Comparison of ENCODE assay signal across 22 cellular contexts in the genomic region with DNA sequence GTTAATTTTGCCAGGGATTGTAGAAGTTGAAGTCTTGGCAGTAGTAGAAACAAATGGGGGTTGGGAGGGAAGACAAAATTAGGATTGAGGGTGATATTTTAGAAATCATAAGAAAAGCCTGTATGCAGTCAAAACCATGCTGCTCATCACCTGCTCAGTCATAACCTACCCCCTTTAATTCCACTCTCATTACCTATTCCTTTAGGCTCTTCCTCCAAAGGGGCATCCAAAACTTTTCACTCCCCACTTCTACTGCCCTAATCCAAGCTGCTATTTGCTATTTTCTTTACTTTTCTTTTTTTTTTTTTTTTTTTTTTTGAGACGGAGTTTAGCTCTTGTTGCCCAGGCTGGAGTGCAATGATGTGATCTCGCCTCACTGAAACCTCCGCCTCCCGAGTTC. TPM values are rescaled to one million over a fixed set of nuclear protein-coding genes. Genes with fewer than 3 reads are reported as not detected.
A peak's percentile ranks its signal among the peaks of the same experiment; 100 is the strongest.
DNase-seq lines count a peak whose midpoint lies in the region; ATAC-seq, FAIRE-seq and TF ChIP-seq lines count a peak whose summit lies in the region.
"Had no signal": no experiment of that assay in that cellular context is flagged by ENCODE, and none has a peak within 500 bp of the region (broad histone marks: within the 10 kb centered on the region; RNA-seq: fewer than 3 reads in every experiment).

No MANE protein-coding gene starts in this region.

- CTCF ChIA-PET in A549 (lab: Yijun Ruan, JAX) = interaction anchor here (1.4 to 7.8 kb wide), 3 partner anchors 9 to 47 kb away, joined by 4 to 75 read pairs (median 5); no protein-coding TSS in a partner anchor
- CTCF ChIA-PET in CD8-positive, alpha-beta T cell (lab: Charles Lee) = interaction anchor here (0.9 to 2.0 kb wide), 3 partner anchors 9 to 51 kb away, joined by 3 to 12 read pairs (median 12); no protein-coding TSS in a partner anchor

- no peaks in the 10 kb centered on the region for H3K9me3 ChIP-seq in A549
- no peaks in the 10 kb centered on the region for H3K9me3 ChIP-seq in CD8-positive, alpha-beta T cell (ENCODE audit: low read length)
- H3K9me3 ChIP-seq in T-helper 17 cell (ENCODE audit: control insufficient read depth, low read length, poor library complexity, severe bottlenecking) = no peaks in the 10 kb centered on the region
- no peaks in the 10 kb centered on the region for H3K9me3 ChIP-seq in endodermal cell (ENCODE audit: control insufficient read depth, low read length)
- H3K9me3 ChIP-seq: tibial artery had no signal

- TF ChIP-seq EP300 in A549 (IDR thresholded peaks at IDR 0.05) = no peak

- peaks cover 29% of the 10 kb centered on the region for H3K4me1 Mint-ChIP-seq in CD8-positive, alpha-beta T cell (ENCODE audit: low read depth)
- H3K4me1 Mint-ChIP-seq in T-helper 17 cell = peaks cover 14% of the 10 kb centered on the region
- peaks cover 4% of the 10 kb centered on the region for H3K4me1 Mint-ChIP-seq in endodermal cell

- no peak for FAIRE-seq in A549 (lab: Jason Lieb, UNC)
- FAIRE-seq: astrocyte, GM12891, RCC 7860 had no signal

- H3K4me1 ChIP-seq in A549 (no peaks in the 10 kb centered on the region), endodermal cell (ENCODE audit: control insufficient read depth, insufficient read depth, low read length) (no peaks in the 10 kb centered on the region)
- H3K4me1 ChIP-seq in CD8-positive, alpha-beta T cell (ENCODE audit: insufficient read depth, low read length) = peaks cover 22% of the 10 kb centered on the region

- no peak overlapping the region for H3K4me3 ChIP-seq in A549
- no peak overlapping the region for H3K4me3 ChIP-seq in CD8-positive, alpha-beta T cell (ENCODE audit: low read depth, low read length)
- no peak overlapping the region for H3K4me3 ChIP-seq in endodermal cell (ENCODE audit: low read length)
- H3K4me3 ChIP-seq: hepatocyte, tibial artery had no signal

- ATAC-seq in A549 = peak in 1 of 2 experiments; percentile 16; a peak in 2 of 6 replicates
- peak; percentile 19 for ATAC-seq in CD8-positive, alpha-beta T cell
- ATAC-seq in T-helper 17 cell = peak; percentile 24
- peak; percentile 8 for ATAC-seq in left colon
- ATAC-seq: stimulated activated naive CD8-positive, alpha-beta T cell treated with anti-CD3 and anti-CD28 coated beads, Interleukin-15, amount 100 ng/mL, for 72 hours had no signal

- TF ChIP-seq POLR2A in A549 (IDR thresholded peaks at IDR 0.05; ENCODE audit: low read length) = no peak

- H3K4me3 Mint-ChIP-seq in CD8-positive, alpha-beta T cell = no peak overlapping the region
- peak overlapping the region; percentile 69 for H3K4me3 Mint-ChIP-seq in T-helper 17 cell
- H3K4me3 Mint-ChIP-seq in endodermal cell = no peak overlapping the region
- H3K4me3 Mint-ChIP-seq: stimulated activated naive CD8-positive, alpha-beta T cell treated with anti-CD3 and anti-CD28 coated beads, Interleukin-15, amount 100 ng/mL, for 72 hours; T-helper 2 cell treated with Interferon-gamma antibody and Interleukin-4, amounts not matched to agents 5 μg/mL and 100 μg/mL, for 36 hours had no signal

- H3K9me3 Mint-ChIP-seq in CD8-positive, alpha-beta T cell = no peaks in the 10 kb centered on the region
- H3K9me3 Mint-ChIP-seq in endodermal cell = no peaks in the 10 kb centered on the region
- H3K9me3 Mint-ChIP-seq: CD8-positive, alpha-beta memory T cell; stimulated activated naive CD8-positive, alpha-beta T cell treated with anti-CD3 and anti-CD28 coated beads, Interleukin-15, amount 100 ng/mL, for 72 hours; T-helper 2 cell treated with Interferon-gamma antibody and Interleukin-4, amounts not matched to agents 5 μg/mL and 100 μg/mL, for 36 hours had no signal

- TF ChIP-seq CTCF in A549 (IDR thresholded peaks at IDR 0.05) (no peak), endodermal cell (conservative IDR thresholded peaks at IDR 0.05) (no peak)
- no peak for TF ChIP-seq CTCF in CD8-positive, alpha-beta T cell (IDR thresholded peaks at IDR 0.05)

- no peak overlapping the region for H3K27ac ChIP-seq in A549
- H3K27ac ChIP-seq in CD8-positive, alpha-beta T cell (ENCODE audit: low read depth, low read length) = no peak overlapping the region
- no peak overlapping the region for H3K27ac ChIP-seq in endodermal cell (ENCODE audit: low read depth, low read length)
- H3K27ac ChIP-seq: hepatocyte, tibial artery had no signal

- POLR2A ChIA-PET in A549 (lab: Yijun Ruan, JAX) = interaction anchor here (0.6 to 2.9 kb wide), 4 partner anchors 12 to 1661 kb away, joined by 3 to 18 read pairs (median 4); a partner anchor contains a TSS
- POLR2A ChIA-PET in CD8-positive, alpha-beta T cell (lab: Charles Lee) = interaction anchor here (1.6 to 3.2 kb wide), 2 partner anchors 9 kb away, joined by 9 to 13 read pairs; no protein-coding TSS in a partner anchor

- peaks cover 26% of the 10 kb centered on the region for H3K36me3 ChIP-seq in CD8-positive, alpha-beta T cell (ENCODE audit: insufficient read depth, low read length)
- H3K36me3 ChIP-seq in endodermal cell (ENCODE audit: control insufficient read depth, insufficient read depth, low read length) = peaks cover 44% of the 10 kb centered on the region

- H3K9ac ChIP-seq in endodermal cell (ENCODE audit: extremely low read depth, low read length, poor library complexity, severe bottlenecking) = no peak overlapping the region

- 97% methylated on average over 4 of the region's 4 CpGs for WGBS in A549 (ENCODE audit: missing lambda C conversion rate)
- WGBS in endodermal cell (ENCODE audit: insufficient coverage in 1 of 2, insufficient read length in 1 of 2), 2 experiments = 89 to 92% methylated on average over 4 of the region's 4 CpGs

- intact Hi-C loops in CD8-positive, alpha-beta T cell (cut with DNase I, micrococcal nuclease) = loop anchor here in 1 of 2 experiments (1.0 kb wide), 1 partner anchor 10 kb away; no protein-coding TSS in a partner anchor
- intact Hi-C loops in left colon (cut with DNase I, micrococcal nuclease) = no loop called here

- H3K27me3 Mint-ChIP-seq in CD8-positive, alpha-beta T cell (ENCODE audit: low read depth) = no peaks in the 10 kb centered on the region
- H3K27me3 Mint-ChIP-seq in T-helper 17 cell (no peaks in the 10 kb centered on the region), endodermal cell (ENCODE audit: insufficient read depth) (no peaks in the 10 kb centered on the region)
- H3K27me3 Mint-ChIP-seq: CD8-positive, alpha-beta memory T cell; stimulated activated naive CD8-positive, alpha-beta T cell treated with anti-CD3 and anti-CD28 coated beads, Interleukin-15, amount 100 ng/mL, for 72 hours had no signal

- peaks cover 47% of the 10 kb centered on the region for H3K36me3 Mint-ChIP-seq in CD8-positive, alpha-beta T cell
- H3K36me3 Mint-ChIP-seq in T-helper 17 cell (ENCODE audit: low read depth) = peaks cover 10% of the 10 kb centered on the region
- peaks cover 40% of the 10 kb centered on the region for H3K36me3 Mint-ChIP-seq in endodermal cell (ENCODE audit: low read depth)

- H3K27me3 ChIP-seq in CD8-positive, alpha-beta T cell (ENCODE audit: insufficient read depth, low read length) = no peaks in the 10 kb centered on the region
- no peaks in the 10 kb centered on the region for H3K27me3 ChIP-seq in endodermal cell (ENCODE audit: control insufficient read depth, insufficient read depth, low read length, poor library complexity, severe bottlenecking)
- H3K27me3 ChIP-seq: hepatocyte, tibial artery had no signal

- peak overlapping the region; percentile 56 for H3K27ac Mint-ChIP-seq in CD8-positive, alpha-beta T cell
- peak overlapping the region; percentile 90 for H3K27ac Mint-ChIP-seq in T-helper 17 cell
- H3K27ac Mint-ChIP-seq in endodermal cell = no peak overlapping the region
- H3K27ac Mint-ChIP-seq: stimulated activated naive CD8-positive, alpha-beta T cell treated with anti-CD3 and anti-CD28 coated beads, Interleukin-15, amount 100 ng/mL, for 72 hours; T-helper 2 cell treated with Interferon-gamma antibody and Interleukin-4, amounts not matched to agents 5 μg/mL and 100 μg/mL, for 36 hours had no signal

- DNase-seq in A549 (ENCODE audit: low read depth in 1 of 2, low spot score in 1 of 2) (no peak), T-helper 17 cell (no peak), left colon (no peak), Ammon's horn (ENCODE audit: low spot score) (no peak), DMS79 (lab: John Stamatoyannopoulos, UW) (no peak), endodermal cell (no peak), NCI-H524 treated with DMSO at 0.1 percent for 48 hours (lab: John Stamatoyannopoulos, UW) (no peak)
- no peak for DNase-seq in CD8-positive, alpha-beta T cell
- DNase-seq: CD8-positive, alpha-beta memory T cell; cerebellar nuclear complex; MM.1S; NCI-H1436; NCI-H2107; NCI-H510A; stimulated activated CD4-positive, alpha-beta T cell treated with anti-CD3 and anti-CD28 coated beads, Interleukin-2, amount 100 ng/mL, for 48 hours; stimulated activated naive CD8-positive, alpha-beta T cell treated with anti-CD3 and anti-CD28 coated beads, Interleukin-15, amount 100 ng/mL, for 72 hours; tibial artery had no signal

- TF ChIP-seq RAD21 in A549 (conservative IDR thresholded peaks at IDR 0.05 in 1 of 2, IDR thresholded peaks at IDR 0.05 in 1 of 2) = no peak

- no peak overlapping the region for H3K4me2 ChIP-seq in A549
- H3K4me2 ChIP-seq: hepatocyte had no signal

TF ChIP-seq in A549, 52 proteins besides CTCF, POLR2A, EP300 and RAD21:
- TF ChIP-seq HOXB13 (CRISPR knock-in tag; IDR thresholded peaks at IDR 0.05; ENCODE audit: low read depth) (no peak), RCOR1 (IDR thresholded peaks at IDR 0.05; ENCODE audit: low read depth, low read length) (no peak), EHMT2 (IDR thresholded peaks at IDR 0.05; ENCODE audit: low read depth) (no peak), HEYL (CRISPR knock-in tag; IDR thresholded peaks at IDR 0.05) (no peak), TFCP2L1 (CRISPR knock-in tag; IDR thresholded peaks at IDR 0.05) (0 out of 2 replicates have a peak, but pooled peaks have one; percentile 22)
TF ChIP-seq in A549: peak in this region for 1.

RNA-seq across cellular contexts. Expression of a gene that starts 11.5 kb away (rescaled TPM):
- polyA plus RNA-seq in A549 (2011; rRNA removed) (366 and 457 TPM in 2 replicates), A549 (2017; fragmentation: RNase III; extraction: RNeasy Plus Mini Kit Qiagen cat#74134 plus additional on column Dnase treatment) (451 to 534 TPM (median 530 TPM) in 3 replicates)
- polyA plus RNA-seq in A549 (2012; cell fraction: cytosol; rRNA removed) = 369 and 462 TPM in 2 replicates
- 137 and 170 TPM in 2 replicates for polyA plus RNA-seq in A549 (2012; cell fraction: nucleus; rRNA removed)
- polyA minus RNA-seq in A549 (2011; rRNA and poly(A)+ RNA removed) = 54.3 and 60.0 TPM in 2 replicates
- 100 to 1,000 TPM; 439 to 447 TPM for total RNA-seq in CD8-positive, alpha-beta T cell
- total RNA-seq in T-helper 17 cell (100 to 1,000 TPM; 318 to 496 TPM), left colon (100 to 1,000 TPM; 743 to 759 TPM), endodermal cell (100 to 1,000 TPM; 733 to 829 TPM)
- polyA plus RNA-seq in endodermal cell (2013, experiment 1 of 2) = 1,298 TPM
- polyA plus RNA-seq in endodermal cell (2013, experiment 2 of 2) = 1,242 TPM
